ENCODE assay signal across 8 cellular contexts in genomic region chr14:85263916-85264315, GRCh38.
"Had no signal": no experiment of that assay in that cellular context is flagged by ENCODE, and none has a peak within 500 bp of the region (broad histone marks: within the 10 kb centered on the region; RNA-seq: fewer than 3 reads in every experiment).

No MANE protein-coding gene starts in this region.

- H3K9ac ChIP-seq: GM23248 had no signal

- H3K9me3 ChIP-seq: HAP-1 had no signal

- FAIRE-seq: HepG2 had no signal

- H3K36me3 ChIP-seq: HAP-1 had no signal

- ATAC-seq: HCT116, HepG2 had no signal

- DNase-seq: GM23248, GOT3, H7, HFFc6 had no signal

- H3K4me3 ChIP-seq: GM23248, HAP-1 had no signal

- H3K27ac ChIP-seq: GM23248, HL-60 had no signal
